ENCODE assay signal across 17 cellular contexts in the genomic region with DNA sequence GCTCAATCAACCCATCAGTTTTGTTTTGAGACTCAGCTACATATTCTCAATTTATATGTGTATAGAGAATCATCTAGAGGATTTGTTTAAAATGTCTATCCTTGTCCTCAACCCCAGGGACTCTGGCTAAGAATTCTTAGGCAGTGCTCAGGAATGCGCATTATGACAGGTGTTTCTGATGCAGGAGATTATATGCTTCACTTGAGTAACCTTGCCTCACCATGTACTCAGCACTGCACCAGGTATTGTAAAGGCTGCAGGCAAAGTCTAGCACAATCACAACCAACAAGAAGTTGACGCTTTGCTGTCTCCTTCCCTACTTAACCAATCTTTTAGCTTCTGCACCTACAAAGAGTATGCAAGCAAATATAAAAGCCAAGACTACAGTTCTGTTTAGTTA.
"Had no signal": no experiment of that assay in that cellular context is flagged by ENCODE, and none has a peak within 500 bp of the region (broad histone marks: within the 10 kb centered on the region; RNA-seq: fewer than 3 reads in every experiment).

No MANE protein-coding gene starts in this region.

- H3K27ac ChIP-seq: SJCRH30 had no signal

- H3K4me1 ChIP-seq: SJCRH30 had no signal

- DNase-seq: Karpas-422, KG1, MG63, NCI-H1092 treated with DMSO at 0.1 percent for 48 hours, NCI-H1436, NCI-H187, NCI-H2029, NCI-H2081 treated with DMSO at 0.1 percent for 48 hours, NCI-H2171, NCI-H226, NCI-H446, NCI-H510A, NCI-H524 treated with DMSO at 0.1 percent for 48 hours, NCI-H69, NCI-H774, SHP77 treated with DMSO at 0.1 percent for 48 hours, SJCRH30 had no signal

- H3K36me3 ChIP-seq: MG63, SJCRH30 had no signal

- H3K27me3 ChIP-seq: SJCRH30 had no signal

- H3K9me3 ChIP-seq: MG63, SJCRH30 had no signal

- H3K4me3 ChIP-seq: MG63, SJCRH30 had no signal
